ENCODE assay signal across 11 cellular contexts in genomic region chr5:27241564-27242257, GRCh38.
DNase-seq lines count a peak whose midpoint lies in the region; ATAC-seq, FAIRE-seq and TF ChIP-seq lines count a peak whose summit lies in the region.
"Had no signal": no experiment of that assay in that cellular context is flagged by ENCODE, and none has a peak within 500 bp of the region (broad histone marks: within the 10 kb centered on the region; RNA-seq: fewer than 3 reads in every experiment).

No MANE protein-coding gene starts in this region.

- H3K4me1 ChIP-seq in HCT116 (ENCODE audit: control insufficient read depth in 1 of 2, insufficient read depth in 2 of 2, low read length in 2 of 2) (no peaks in the 10 kb centered on the region), Panc1 (ENCODE audit: control insufficient read depth, insufficient read depth, low read length) (no peaks in the 10 kb centered on the region), tibial nerve (no peaks in the 10 kb centered on the region)
- H3K4me1 ChIP-seq: psoas muscle had no signal

- no peaks in the 10 kb centered on the region; the same call in 1 of the 2 replicates for H4K20me1 ChIP-seq in HCT116 (ENCODE audit: insufficient read depth)

- no peak overlapping the region for H3K27ac ChIP-seq in HCT116 (ENCODE audit: low read depth, low read length)
- no peak overlapping the region for H3K27ac ChIP-seq in Panc1 (ENCODE audit: low read length)
- H3K27ac ChIP-seq in tibial nerve: no peak overlapping the region
- H3K27ac ChIP-seq in WERI-Rb-1: no peak overlapping the region
- H3K27ac ChIP-seq: psoas muscle had no signal

- peak; percentile 100 for FAIRE-seq in endometrium (lab: Jason Lieb, UNC)

- TF ChIP-seq RAD21 in HCT116 (IDR thresholded peaks at IDR 0.05; ENCODE audit: low read depth): no peak

- no peaks in the 10 kb centered on the region for H3K9me2 ChIP-seq in HCT116 (ENCODE audit: insufficient read depth)

- DNase-seq in HCT116 (ENCODE audit: low read depth, low spot score) (no peak), Panc1 (ENCODE audit: low read depth, low spot score) (peak; percentile 68), renal cortical epithelial cell (ENCODE audit: low read depth) (peak; percentile 99), tibial nerve (ENCODE audit: low spot score in 2 of 2) (no peak), WERI-Rb-1 (no peak), left colon (no peak)
- DNase-seq: activated CD4-positive, alpha-beta memory T cell treated with anti-CD3 and anti-CD28 coated beads, Interleukin-2, amount 10 ng/mL, durations not matched to agents 7 days and 5 days; NCI-H446 treated with DMSO at 0.1 percent for 48 hours; psoas muscle had no signal

- no peak overlapping the region for H3K4me2 ChIP-seq in HCT116 (ENCODE audit: low read length)

- RAD21 ChIA-PET in HCT116 (lab: Charles Lee; ENCODE audit: low non-redundant PET in 1 of 2, low total read pairs in 2 of 2, uncharacterized antibody in 2 of 2, unreplicated experiment in 2 of 2): no interaction called here

- ATAC-seq in HCT116 (no peak), Panc1 (peak; percentile 92), left colon (no peak), GM18858 (IDR thresholded peaks at IDR 0.05; ENCODE audit: unreplicated experiment) (no peak)

- TF ChIP-seq CTCF in HCT116 (IDR thresholded peaks at IDR 0.05 in 2 of 3, conservative IDR thresholded peaks at IDR 0.05 in 1 of 3; ENCODE audit: borderline replicate concordance in 1 of 3, insufficient read depth in 1 of 3, low read depth in 2 of 3, low read length in 2 of 3) (no peak), Panc1 (IDR thresholded peaks at IDR 0.05) (no peak), tibial nerve (IDR thresholded peaks at IDR 0.05) (no peak), WERI-Rb-1 (IDR thresholded peaks at IDR 0.05; ENCODE audit: low read depth, low read length) (no peak)

- no peaks in the 10 kb centered on the region for H3K79me2 ChIP-seq in HCT116 (ENCODE audit: insufficient read depth, low read length)

- H3K36me3 ChIP-seq in HCT116 (ENCODE audit: control insufficient read depth in 1 of 2, insufficient read depth in 2 of 2, low read length in 2 of 2) (no peaks in the 10 kb centered on the region), Panc1 (ENCODE audit: control insufficient read depth, insufficient read depth, low read length) (no peaks in the 10 kb centered on the region), tibial nerve (no peaks in the 10 kb centered on the region), WERI-Rb-1 (no peaks in the 10 kb centered on the region)

- no peaks in the 10 kb centered on the region for H3K27me3 ChIP-seq in HCT116 (ENCODE audit: insufficient read depth, low read length)
- no peaks in the 10 kb centered on the region for H3K27me3 ChIP-seq in Panc1 (ENCODE audit: control insufficient read depth, insufficient read depth, low read length)
- no peaks in the 10 kb centered on the region for H3K27me3 ChIP-seq in tibial nerve
- no peaks in the 10 kb centered on the region for H3K27me3 ChIP-seq in WERI-Rb-1 (ENCODE audit: insufficient read depth, low read depth, severe bottlenecking)

- in situ Hi-C loops in Panc1 (cut with HindIII; ENCODE audit: low pct_unique_long_range_greater_than_20kb, low sequenced_read_pairs): no loop called here

- CTCF ChIA-PET in HCT116 (lab: Charles Lee): no interaction called here
- CTCF ChIA-PET in Panc1 (lab: Charles Lee): no interaction called here

- H3K4me3 ChIP-seq in HCT116 (replicated peaks in 1 of 2; ENCODE audit: low read depth in 1 of 2, low read length in 2 of 2): no peak overlapping the region
- H3K4me3 ChIP-seq in Panc1 (ENCODE audit: low read depth in 2 of 2, low read length in 2 of 2): no peak overlapping the region
- no peak overlapping the region for H3K4me3 ChIP-seq in tibial nerve
- H3K4me3 ChIP-seq in WERI-Rb-1 (ENCODE audit: low read depth, low read length): no peak overlapping the region
- H3K4me3 ChIP-seq: psoas muscle had no signal

- TF ChIP-seq POLR2A in HCT116 (IDR thresholded peaks at IDR 0.05; ENCODE audit: borderline replicate concordance, extremely low read depth, insufficient read depth, insufficient read length): no peak
- no peak for TF ChIP-seq POLR2A in tibial nerve (IDR thresholded peaks at IDR 0.05)

- TF ChIP-seq EP300 in tibial nerve (IDR thresholded peaks at IDR 0.05): peak in 1 of 2 donors; percentile 16

- WGBS in tibial nerve, 2 donors: 49 to 54% methylated on average over 5 of the region's 5 CpGs

- intact Hi-C loops in HCT116 (cut with micrococcal nuclease): no loop called here
- intact Hi-C loops in Panc1 (cut with micrococcal nuclease; ENCODE audit: unreplicated experiment): no loop called here
- intact Hi-C loops in left colon (cut with DNase I, micrococcal nuclease): no loop called here

- BruUV-seq in HCT116 (replicated peaks; lab: Mats Ljungman, UMichigan): no TSS peak
- BruUV-seq in Panc1 (replicated peaks; lab: Mats Ljungman, UMichigan): no TSS peak

- H3K9ac ChIP-seq in HCT116 (ENCODE audit: low read length): no peak overlapping the region

- peaks cover 8% of the 10 kb centered on the region in 2 experiments; a peak in 2 of 4 replicates for H3K9me3 ChIP-seq in HCT116 (ENCODE audit: control insufficient read depth in 1 of 2, insufficient read depth in 1 of 2, low read depth in 1 of 2, low read length in 2 of 2)
- no peaks in the 10 kb centered on the region for H3K9me3 ChIP-seq in Panc1 (ENCODE audit: control insufficient read depth, insufficient read depth, low read depth, low read length)
- H3K9me3 ChIP-seq in tibial nerve: peaks cover 0 to 4% (median 0%) of the 10 kb centered on the region in 4 donors
- no peaks in the 10 kb centered on the region for H3K9me3 ChIP-seq in WERI-Rb-1 (ENCODE audit: severe bottlenecking)
- H3K9me3 ChIP-seq: psoas muscle had no signal

- POLR2A ChIA-PET in HCT116 (lab: Charles Lee): no interaction called here
- POLR2A ChIA-PET in Panc1 (lab: Charles Lee): no interaction called here

- no peak overlapping the region for H2AFZ ChIP-seq in HCT116 (ENCODE audit: low read depth, low read length, poor library complexity, severe bottlenecking)

TF ChIP-seq in HCT116, 20 proteins besides CTCF, POLR2A, EP300 and RAD21:
- TF ChIP-seq EGR1 (IDR thresholded peaks at IDR 0.05; ENCODE audit: low read depth) (no peak), TCF7L2 (IDR thresholded peaks at IDR 0.05; ENCODE audit: borderline replicate concordance, extremely low read depth, insufficient read depth, insufficient read length) (peak; percentile 13)
TF ChIP-seq in HCT116: peak in this region for 1.

Comparison
In these comparisons a context has a peak if more than half of its experiments do, and no peak if none do; other contexts are left out.
1. DNase-seq: peak in Panc1 (single experiment) and renal cortical epithelial cell (single experiment); none in HCT116 (single experiment), tibial nerve (0 of 2), WERI-Rb-1 (single experiment) and left colon (0 of 2).